ENCODE assay signal across 1 cellular context in the genomic region with DNA sequence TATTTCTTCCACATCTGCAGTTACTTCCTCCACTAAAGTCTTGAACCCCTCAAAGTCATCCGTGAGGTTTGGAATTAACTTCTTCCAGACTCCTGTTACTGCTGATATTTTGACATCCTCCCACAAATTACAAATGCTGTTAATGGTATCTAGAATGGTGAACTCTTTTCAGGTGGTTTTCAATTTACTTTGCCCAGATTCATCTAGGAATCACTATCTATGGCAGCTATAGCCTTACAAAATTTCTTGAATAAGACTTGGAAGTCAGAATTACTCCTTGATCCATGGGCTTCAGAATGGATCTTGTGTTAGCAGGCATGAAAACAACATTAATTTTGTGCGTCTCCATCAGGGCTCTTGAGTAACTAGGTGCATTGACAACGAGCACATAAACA.
TF ChIP-seq lines count a peak whose summit lies in the region.

No MANE protein-coding gene starts in this region.

TF ChIP-seq in A549, 52 proteins besides CTCF, POLR2A, EP300 and RAD21 (continued from another document):
- TF ChIP-seq, protein P1, sequence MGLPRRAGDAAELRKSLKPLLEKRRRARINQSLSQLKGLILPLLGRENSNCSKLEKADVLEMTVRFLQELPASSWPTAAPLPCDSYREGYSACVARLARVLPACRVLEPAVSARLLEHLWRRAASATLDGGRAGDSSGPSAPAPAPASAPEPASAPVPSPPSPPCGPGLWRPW (IDR thresholded peaks at IDR 0.05): no peak
